8 cellular contexts compared by ENCODE assay signal in the genomic region with DNA sequence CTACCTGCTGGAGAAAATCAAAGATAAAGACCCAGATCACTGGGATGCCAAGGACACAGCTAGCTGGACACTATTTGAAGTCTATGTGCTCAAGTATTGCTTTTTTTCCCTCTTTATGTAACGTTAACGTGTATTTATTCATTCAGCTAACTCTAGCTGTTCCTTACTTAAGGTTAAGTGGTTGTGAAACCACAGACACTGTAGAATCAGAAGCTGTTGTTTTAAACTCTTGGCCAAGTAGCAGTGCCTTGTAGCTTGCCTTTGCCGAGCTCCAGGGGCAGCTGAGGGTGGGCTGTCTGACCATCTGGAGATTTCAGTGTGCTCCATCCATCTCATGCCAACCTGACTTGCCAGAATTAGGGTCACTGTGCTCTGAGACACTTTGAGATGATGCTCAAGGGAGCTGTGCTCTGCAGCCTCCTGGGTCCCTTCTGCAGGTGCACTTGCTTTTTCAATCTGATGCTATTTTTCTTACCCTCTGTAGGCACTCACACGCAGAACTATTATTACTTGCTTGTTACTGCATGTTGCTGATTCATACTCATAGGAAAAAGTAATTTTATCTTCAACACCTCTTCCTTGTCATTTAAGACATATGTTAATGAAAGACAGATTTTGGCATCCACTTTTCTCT.
DNase-seq lines count a peak whose midpoint lies in the region; ATAC-seq and TF ChIP-seq lines count a peak whose summit lies in the region.

No MANE protein-coding gene starts in this region.

- H3K4me1 Mint-ChIP-seq in activated CD8-positive, alpha-beta memory T cell treated with anti-CD3 and anti-CD28 coated beads, Interleukin-2, amount 10 ng/mL, durations not matched to agents 7 days and 5 days: peaks cover 52% of the 10 kb centered on the region
- peaks cover 63% of the 10 kb centered on the region for H3K4me1 Mint-ChIP-seq in activated T-helper 1 cell treated with anti-CD3 and anti-CD28 coated beads, Interleukin-12 subunit alpha, Interleukin-12 subunit beta, Interleukin-2, Interleukin-4 antibody, amounts not matched to agents 30 ng/mL and 10 ng/mL and 1 ng/mL, durations not matched to agents 14 hours and 24 hours and 36 hours (ENCODE audit: low read depth)

- CTCF ChIA-PET in activated CD8-positive, alpha-beta memory T cell treated with anti-CD3 and anti-CD28 coated beads, Interleukin-2, amount 10 ng/mL, durations not matched to agents 7 days and 5 days (lab: Charles Lee): interaction anchor here (0.8 to 1.3 kb wide), 3 partner anchors 8 to 99 kb away, joined by 3 to 4 read pairs (median 4); no protein-coding TSS in a partner anchor

- peak overlapping the region; percentile 75 for H3K27ac Mint-ChIP-seq in activated CD8-positive, alpha-beta memory T cell treated with anti-CD3 and anti-CD28 coated beads, Interleukin-2, amount 10 ng/mL, durations not matched to agents 7 days and 5 days
- peak overlapping the region; percentile 95 for H3K27ac Mint-ChIP-seq in activated T-helper 1 cell treated with anti-CD3 and anti-CD28 coated beads, Interleukin-12 subunit alpha, Interleukin-12 subunit beta, Interleukin-2, Interleukin-4 antibody, amounts not matched to agents 30 ng/mL and 10 ng/mL and 1 ng/mL, durations not matched to agents 14 hours and 24 hours and 36 hours

- peak; percentile 50 for DNase-seq in activated CD8-positive, alpha-beta memory T cell treated with anti-CD3 and anti-CD28 coated beads, Interleukin-2, amount 10 ng/mL, durations not matched to agents 7 days and 5 days
- DNase-seq in activated CD8-positive, alpha-beta memory T cell treated with anti-CD3 and anti-CD28 coated beads, Interleukin-2, amount 50 U/mL, for 4 hours: no peak
- DNase-seq in activated T-helper 1 cell treated with anti-CD3 and anti-CD28 coated beads, Interleukin-12 subunit alpha, Interleukin-12 subunit beta, Interleukin-2, Interleukin-4 antibody, amounts not matched to agents 30 ng/mL and 10 ng/mL and 1 ng/mL, durations not matched to agents 14 hours and 24 hours and 36 hours (ENCODE audit: low spot score): no peak
- DNase-seq in retina: peak; percentile 37
- DNase-seq in NCI-H2171 (lab: John Stamatoyannopoulos, UW): no peak
- DNase-seq in kidney tubule cell (ENCODE audit: low spot score): no peak

- H3K36me3 Mint-ChIP-seq in activated CD8-positive, alpha-beta memory T cell treated with anti-CD3 and anti-CD28 coated beads, Interleukin-2, amount 10 ng/mL, durations not matched to agents 7 days and 5 days: peaks cover 29% of the 10 kb centered on the region
- peaks cover 18% of the 10 kb centered on the region for H3K36me3 Mint-ChIP-seq in activated T-helper 1 cell treated with anti-CD3 and anti-CD28 coated beads, Interleukin-12 subunit alpha, Interleukin-12 subunit beta, Interleukin-2, Interleukin-4 antibody, amounts not matched to agents 30 ng/mL and 10 ng/mL and 1 ng/mL, durations not matched to agents 14 hours and 24 hours and 36 hours (ENCODE audit: low read depth)

- peak; percentile 63 for ATAC-seq in activated CD8-positive, alpha-beta memory T cell treated with anti-CD3 and anti-CD28 coated beads, Interleukin-2, amount 10 ng/mL, durations not matched to agents 7 days and 5 days
- peak; percentile 37 for ATAC-seq in HG02852 (IDR thresholded peaks at IDR 0.05; ENCODE audit: unreplicated experiment)
- no peak for ATAC-seq in SK-N-SH treated with all-trans-retinoic acid at 6 μM for 48 hours

- intact Hi-C loops in activated T-helper 1 cell treated with anti-CD3 and anti-CD28 coated beads, Interleukin-12 subunit alpha, Interleukin-12 subunit beta, Interleukin-2, Interleukin-4 antibody, amounts not matched to agents 30 ng/mL and 10 ng/mL and 1 ng/mL, durations not matched to agents 14 hours and 24 hours and 36 hours (cut with micrococcal nuclease): loop anchor here (1.0 to 2.0 kb wide), 7 partner anchors 9 to 389 kb away; partner anchors contain the start of gene GORASP2

- H3K9me3 Mint-ChIP-seq in activated CD8-positive, alpha-beta memory T cell treated with anti-CD3 and anti-CD28 coated beads, Interleukin-2, amount 10 ng/mL, durations not matched to agents 7 days and 5 days (ENCODE audit: low read depth): peaks cover 3% of the 10 kb centered on the region
- peaks cover 2% of the 10 kb centered on the region for H3K9me3 Mint-ChIP-seq in activated T-helper 1 cell treated with anti-CD3 and anti-CD28 coated beads, Interleukin-12 subunit alpha, Interleukin-12 subunit beta, Interleukin-2, Interleukin-4 antibody, amounts not matched to agents 30 ng/mL and 10 ng/mL and 1 ng/mL, durations not matched to agents 14 hours and 24 hours and 36 hours

- peak overlapping the region; percentile 42 for H3K4me3 Mint-ChIP-seq in activated CD8-positive, alpha-beta memory T cell treated with anti-CD3 and anti-CD28 coated beads, Interleukin-2, amount 10 ng/mL, durations not matched to agents 7 days and 5 days
- H3K4me3 Mint-ChIP-seq in activated T-helper 1 cell treated with anti-CD3 and anti-CD28 coated beads, Interleukin-12 subunit alpha, Interleukin-12 subunit beta, Interleukin-2, Interleukin-4 antibody, amounts not matched to agents 30 ng/mL and 10 ng/mL and 1 ng/mL, durations not matched to agents 14 hours and 24 hours and 36 hours: no peak overlapping the region

- no peaks in the 10 kb centered on the region for H3K27me3 Mint-ChIP-seq in activated CD8-positive, alpha-beta memory T cell treated with anti-CD3 and anti-CD28 coated beads, Interleukin-2, amount 10 ng/mL, durations not matched to agents 7 days and 5 days
- H3K27me3 Mint-ChIP-seq in activated T-helper 1 cell treated with anti-CD3 and anti-CD28 coated beads, Interleukin-12 subunit alpha, Interleukin-12 subunit beta, Interleukin-2, Interleukin-4 antibody, amounts not matched to agents 30 ng/mL and 10 ng/mL and 1 ng/mL, durations not matched to agents 14 hours and 24 hours and 36 hours (ENCODE audit: insufficient read depth): no peaks in the 10 kb centered on the region

TF ChIP-seq in SK-N-SH treated with all-trans-retinoic acid at 6 μM for 48 hours, 23 proteins besides CTCF, POLR2A, EP300 and RAD21:
- TF ChIP-seq GLIS3 (CRISPR knock-in tag; IDR thresholded peaks at IDR 0.05) (no peak), ESRRG (CRISPR knock-in tag; IDR thresholded peaks at IDR 0.05) (no peak), ZFP30 (CRISPR knock-in tag; IDR thresholded peaks at IDR 0.05) (no peak), ZFP3 (CRISPR knock-in tag; IDR thresholded peaks at IDR 0.05) (no peak), ZC3H10 (CRISPR knock-in tag; IDR thresholded peaks at IDR 0.05) (no peak), ZNF565 (CRISPR knock-in tag; conservative IDR thresholded peaks at IDR 0.05; ENCODE audit: low read depth) (no peak), ISL1 (CRISPR knock-in tag; IDR thresholded peaks at IDR 0.05) (no peak), RARB (CRISPR knock-in tag; IDR thresholded peaks at IDR 0.05) (no peak)
- TF ChIP-seq, protein P1, sequence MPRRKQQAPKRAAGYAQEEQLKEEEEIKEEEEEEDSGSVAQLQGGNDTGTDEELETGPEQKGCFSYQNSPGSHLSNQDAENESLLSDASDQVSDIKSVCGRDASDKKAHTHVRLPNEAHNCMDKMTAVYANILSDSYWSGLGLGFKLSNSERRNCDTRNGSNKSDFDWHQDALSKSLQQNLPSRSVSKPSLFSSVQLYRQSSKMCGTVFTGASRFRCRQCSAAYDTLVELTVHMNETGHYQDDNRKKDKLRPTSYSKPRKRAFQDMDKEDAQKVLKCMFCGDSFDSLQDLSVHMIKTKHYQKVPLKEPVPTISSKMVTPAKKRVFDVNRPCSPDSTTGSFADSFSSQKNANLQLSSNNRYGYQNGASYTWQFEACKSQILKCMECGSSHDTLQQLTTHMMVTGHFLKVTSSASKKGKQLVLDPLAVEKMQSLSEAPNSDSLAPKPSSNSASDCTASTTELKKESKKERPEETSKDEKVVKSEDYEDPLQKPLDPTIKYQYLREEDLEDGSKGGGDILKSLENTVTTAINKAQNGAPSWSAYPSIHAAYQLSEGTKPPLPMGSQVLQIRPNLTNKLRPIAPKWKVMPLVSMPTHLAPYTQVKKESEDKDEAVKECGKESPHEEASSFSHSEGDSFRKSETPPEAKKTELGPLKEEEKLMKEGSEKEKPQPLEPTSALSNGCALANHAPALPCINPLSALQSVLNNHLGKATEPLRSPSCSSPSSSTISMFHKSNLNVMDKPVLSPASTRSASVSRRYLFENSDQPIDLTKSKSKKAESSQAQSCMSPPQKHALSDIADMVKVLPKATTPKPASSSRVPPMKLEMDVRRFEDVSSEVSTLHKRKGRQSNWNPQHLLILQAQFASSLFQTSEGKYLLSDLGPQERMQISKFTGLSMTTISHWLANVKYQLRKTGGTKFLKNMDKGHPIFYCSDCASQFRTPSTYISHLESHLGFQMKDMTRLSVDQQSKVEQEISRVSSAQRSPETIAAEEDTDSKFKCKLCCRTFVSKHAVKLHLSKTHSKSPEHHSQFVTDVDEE (CRISPR knock-in tag; IDR thresholded peaks at IDR 0.05): no peak
- TF ChIP-seq, protein P2, sequence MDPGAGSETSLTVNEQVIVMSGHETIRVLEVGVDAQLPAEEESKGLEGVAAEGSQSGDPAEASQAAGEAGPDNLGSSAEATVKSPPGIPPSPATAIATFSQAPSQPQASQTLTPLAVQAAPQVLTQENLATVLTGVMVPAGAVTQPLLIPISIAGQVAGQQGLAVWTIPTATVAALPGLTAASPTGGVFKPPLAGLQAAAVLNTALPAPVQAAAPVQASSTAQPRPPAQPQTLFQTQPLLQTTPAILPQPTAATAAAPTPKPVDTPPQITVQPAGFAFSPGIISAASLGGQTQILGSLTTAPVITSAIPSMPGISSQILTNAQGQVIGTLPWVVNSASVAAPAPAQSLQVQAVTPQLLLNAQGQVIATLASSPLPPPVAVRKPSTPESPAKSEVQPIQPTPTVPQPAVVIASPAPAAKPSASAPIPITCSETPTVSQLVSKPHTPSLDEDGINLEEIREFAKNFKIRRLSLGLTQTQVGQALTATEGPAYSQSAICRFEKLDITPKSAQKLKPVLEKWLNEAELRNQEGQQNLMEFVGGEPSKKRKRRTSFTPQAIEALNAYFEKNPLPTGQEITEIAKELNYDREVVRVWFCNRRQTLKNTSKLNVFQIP (CRISPR knock-in tag; IDR thresholded peaks at IDR 0.05; ENCODE audit: borderline replicate concordance, low read depth): no peak
TF ChIP-seq in SK-N-SH treated with all-trans-retinoic acid at 6 μM for 48 hours: peak in this region for 0.

Comparison
In these comparisons a context has a peak if more than half of its experiments do, and no peak if none do; other contexts are left out.
1. DNase-seq: peak in activated CD8-positive, alpha-beta memory T cell treated with anti-CD3 and anti-CD28 coated beads, Interleukin-2, amount 10 ng/mL, durations not matched to agents 7 days and 5 days (single experiment) and retina (single experiment); none in activated CD8-positive, alpha-beta memory T cell treated with anti-CD3 and anti-CD28 coated beads, Interleukin-2, amount 50 U/mL, for 4 hours (single experiment), activated T-helper 1 cell treated with anti-CD3 and anti-CD28 coated beads, Interleukin-12 subunit alpha, Interleukin-12 subunit beta, Interleukin-2, Interleukin-4 antibody, amounts not matched to agents 30 ng/mL and 10 ng/mL and 1 ng/mL, durations not matched to agents 14 hours and 24 hours and 36 hours (single experiment), NCI-H2171 (single experiment) and kidney tubule cell (single experiment).